In genomic region chr10:90650858-90651257, GRCh38 we compare ENCODE assay signal across 32 cellular contexts.
DNase-seq lines count a peak whose midpoint lies in the region; ATAC-seq and TF ChIP-seq lines count a peak whose summit lies in the region.
"Had no signal": no experiment of that assay in that cellular context is flagged by ENCODE, and none has a peak within 500 bp of the region (broad histone marks: within the 10 kb centered on the region; RNA-seq: fewer than 3 reads in every experiment).

No MANE protein-coding gene starts in this region.

- no peaks in the 10 kb centered on the region for H3K4me1 Mint-ChIP-seq in CD8-positive, alpha-beta memory T cell
- H3K4me1 Mint-ChIP-seq: B cell; CD14-positive monocyte; CD4-positive, alpha-beta memory T cell; CD4-positive, CD25-positive, alpha-beta regulatory T cell had no signal

- H3K27me3 Mint-ChIP-seq in CD8-positive, alpha-beta memory T cell = peaks cover 0 to 1% of the 10 kb centered on the region in 2 donors
- H3K27me3 Mint-ChIP-seq: CD4-positive, alpha-beta memory T cell; CD4-positive, CD25-positive, alpha-beta regulatory T cell had no signal

- TF ChIP-seq CTCF in right atrium auricular region (IDR thresholded peaks at IDR 0.05) (no peak), smooth muscle cell (IDR thresholded peaks at IDR 0.05; ENCODE audit: borderline replicate concordance, insufficient read depth, poor library complexity, severe bottlenecking) (no peak)

- H2AFZ ChIP-seq in smooth muscle cell (ENCODE audit: low read depth) = peak overlapping the region; percentile 10

- H3K27me3 ChIP-seq in right atrium auricular region = no peaks in the 10 kb centered on the region
- H3K27me3 ChIP-seq in smooth muscle cell (ENCODE audit: low read depth) = no peaks in the 10 kb centered on the region
- H3K27me3 ChIP-seq in CD8-positive, alpha-beta memory T cell (ENCODE audit: insufficient read depth, low read length, poor library complexity, severe bottlenecking) = no peaks in the 10 kb centered on the region
- H3K27me3 ChIP-seq: BE2C; BLaER1; BLaER1 treated with 17β-estradiol and CSF1 and Interleukin-3, amounts not matched to agents 10 nM and 100 nM had no signal

- ATAC-seq in left cardiac atrium = peak; percentile 65 to 67
- ATAC-seq: A549; CD8-positive, alpha-beta T cell had no signal

- 57% methylated on average over 2 of the region's 2 CpGs for WGBS in smooth muscle cell (ENCODE audit: low lambda C conversion rate)

- intact Hi-C loops in left cardiac atrium (cut with DNase I) = no loop called here

- no peaks in the 10 kb centered on the region for H3K79me2 ChIP-seq in smooth muscle cell (ENCODE audit: low read depth)

- no peaks in the 10 kb centered on the region for H3F3A ChIP-seq in smooth muscle cell (ENCODE audit: low read depth)

- H3K4me3 Mint-ChIP-seq in CD8-positive, alpha-beta memory T cell = no peak overlapping the region
- H3K4me3 Mint-ChIP-seq: B cell; CD14-positive monocyte; CD4-positive, alpha-beta memory T cell; CD4-positive, alpha-beta T cell; CD4-positive, CD25-positive, alpha-beta regulatory T cell; CD8-positive, alpha-beta T cell had no signal

- no peak overlapping the region for H3K4me3 ChIP-seq in right atrium auricular region
- no peak overlapping the region for H3K4me3 ChIP-seq in smooth muscle cell
- H3K4me3 ChIP-seq in CD8-positive, alpha-beta memory T cell (ENCODE audit: low read length) = no peak overlapping the region
- H3K4me3 ChIP-seq: A549; BLaER1; BLaER1 treated with 17β-estradiol and CSF1 and Interleukin-3, amounts not matched to agents 10 nM and 100 nM had no signal

- no peak overlapping the region for H3K4me2 ChIP-seq in smooth muscle cell
- H3K4me2 ChIP-seq: A549; BLaER1; BLaER1 treated with 17β-estradiol and CSF1 and Interleukin-3, amounts not matched to agents 10 nM and 100 nM had no signal

- no peaks in the 10 kb centered on the region for H4K20me1 ChIP-seq in smooth muscle cell (ENCODE audit: low read depth)
- H4K20me1 ChIP-seq: BLaER1; BLaER1 treated with 17β-estradiol and CSF1 and Interleukin-3, amounts not matched to agents 10 nM and 100 nM had no signal

- no peak overlapping the region for H3K27ac Mint-ChIP-seq in CD8-positive, alpha-beta memory T cell
- H3K27ac Mint-ChIP-seq: B cell; CD14-positive monocyte; CD4-positive, alpha-beta memory T cell; CD4-positive, alpha-beta T cell; CD4-positive, CD25-positive, alpha-beta regulatory T cell; CD8-positive, alpha-beta T cell had no signal

- no peaks in the 10 kb centered on the region for H3K4me1 ChIP-seq in right atrium auricular region
- H3K4me1 ChIP-seq in smooth muscle cell (ENCODE audit: low read depth) = no peaks in the 10 kb centered on the region
- H3K4me1 ChIP-seq in CD8-positive, alpha-beta memory T cell (ENCODE audit: insufficient read depth, low read length) = no peaks in the 10 kb centered on the region
- H3K4me1 ChIP-seq: A549; BE2C; BLaER1; BLaER1 treated with 17β-estradiol and CSF1 and Interleukin-3, amounts not matched to agents 10 nM and 100 nM; Caco-2 had no signal

- DNase-seq in left cardiac atrium = no peak
- no peak for DNase-seq in right atrium auricular region (ENCODE audit: low spot score)
- DNase-seq in SK-N-DZ (ENCODE audit: low spot score) = peak; percentile 44
- no peak for DNase-seq in smooth muscle cell (lab: John Stamatoyannopoulos, UW; ENCODE audit: unreplicated experiment)
- no peak for DNase-seq in CD8-positive, alpha-beta memory T cell
- no peak for DNase-seq in activated CD8-positive, alpha-beta memory T cell treated with anti-CD3 and anti-CD28 coated beads, Interleukin-2, amount 50 U/mL, for 4 hours
- DNase-seq: 8988T; ACHN; AML-193; BE2C; C1 segment of cervical spinal cord; Caco-2; Calu3; CD4-positive, alpha-beta memory T cell; CD4-positive, alpha-beta T cell; CD4-positive, CD25-positive, alpha-beta regulatory T cell; CD8-positive, alpha-beta T cell; COR-L47; DMS 273 treated with DMSO at 0.1 percent for 48 hours; DMS153; DMS53; DMS79; DMS79 treated with DMSO at 0.1 percent for 48 hours; DND-41; EL had no signal

- POLR2A ChIA-PET in CD8-positive, alpha-beta memory T cell (lab: Charles Lee) = no interaction called here

- CTCF ChIA-PET in CD8-positive, alpha-beta memory T cell (lab: Charles Lee) = no interaction called here

- no peaks in the 10 kb centered on the region for H3K36me3 Mint-ChIP-seq in CD8-positive, alpha-beta memory T cell
- H3K36me3 Mint-ChIP-seq: CD14-positive monocyte; CD4-positive, alpha-beta memory T cell; CD4-positive, CD25-positive, alpha-beta regulatory T cell; CD8-positive, alpha-beta T cell had no signal

- H3K9me3 ChIP-seq in right atrium auricular region (no peaks in the 10 kb centered on the region), smooth muscle cell (replicated peaks; ENCODE audit: low read depth) (no peaks in the 10 kb centered on the region)
- H3K9me3 ChIP-seq in CD8-positive, alpha-beta memory T cell (ENCODE audit: low read length) = no peaks in the 10 kb centered on the region
- H3K9me3 ChIP-seq: A549, BE2C, BLaER1, Caco-2 had no signal

- no peak overlapping the region for H3K9ac ChIP-seq in smooth muscle cell (ENCODE audit: low read depth)
- H3K9ac ChIP-seq: BLaER1; BLaER1 treated with 17β-estradiol and CSF1 and Interleukin-3, amounts not matched to agents 10 nM and 100 nM had no signal

- H3K36me3 ChIP-seq in right atrium auricular region (no peaks in the 10 kb centered on the region), smooth muscle cell (ENCODE audit: low read depth) (no peaks in the 10 kb centered on the region)
- H3K36me3 ChIP-seq in CD8-positive, alpha-beta memory T cell (ENCODE audit: insufficient read depth, low read length) = no peaks in the 10 kb centered on the region
- H3K36me3 ChIP-seq: BE2C; BLaER1; BLaER1 treated with 17β-estradiol and CSF1 and Interleukin-3, amounts not matched to agents 10 nM and 100 nM had no signal

- H3K27ac ChIP-seq in right atrium auricular region (no peak overlapping the region), smooth muscle cell (ENCODE audit: low read depth) (no peak overlapping the region)
- H3K27ac ChIP-seq in CD8-positive, alpha-beta memory T cell (ENCODE audit: low read depth, low read length) = no peak overlapping the region
- H3K27ac ChIP-seq: 22Rv1; A549; BLaER1; BLaER1 treated with 17β-estradiol and CSF1 and Interleukin-3, amounts not matched to agents 10 nM and 100 nM; C4-2B had no signal

- peaks cover 0 to 5% (median 4%) of the 10 kb centered on the region in 5 donors for H3K9me3 Mint-ChIP-seq in CD8-positive, alpha-beta memory T cell
